14 cellular contexts compared by ENCODE assay signal in genomic region chr22:40413873-40414272, GRCh38. TPM values are rescaled to one million over a fixed set of nuclear protein-coding genes. Genes with fewer than 3 reads are reported as not detected.
DNase-seq lines count a peak whose midpoint lies in the region; ATAC-seq, FAIRE-seq and TF ChIP-seq lines count a peak whose summit lies in the region.
"Had no signal": no experiment of that assay in that cellular context is flagged by ENCODE, and none has a peak within 500 bp of the region (broad histone marks: within the 10 kb centered on the region; RNA-seq: fewer than 3 reads in every experiment).

No MANE protein-coding gene starts in this region.

- CTCF ChIA-PET in activated CD4-positive, alpha-beta T cell treated with anti-CD3 and anti-CD28 coated beads, Interleukin-2, amount 10 ng/mL, durations not matched to agents 7 days and 5 days (lab: Charles Lee) = interaction anchor here (1.1 kb wide), 1 partner anchor 17 kb away, joined by 3 read pairs; no protein-coding TSS in a partner anchor
- CTCF ChIA-PET in T-cell (lab: Charles Lee) = no interaction called here

- intact Hi-C loops in activated CD4-positive, alpha-beta T cell treated with anti-CD3 and anti-CD28 coated beads, Interleukin-2, amount 10 ng/mL, durations not matched to agents 24 days and 14 days (cut with micrococcal nuclease) = no loop called here

- peaks cover 24% of the 10 kb centered on the region for H3K4me1 Mint-ChIP-seq in activated CD4-positive, alpha-beta T cell treated with anti-CD3 and anti-CD28 coated beads, Interleukin-2, amount 10 ng/mL, durations not matched to agents 7 days and 5 days
- H3K4me1 Mint-ChIP-seq in activated CD4-positive, alpha-beta T cell treated with anti-CD3 and anti-CD28 coated beads, Interleukin-2, amount 10 ng/mL, durations not matched to agents 24 days and 14 days = peaks cover 18% of the 10 kb centered on the region
- H3K4me1 Mint-ChIP-seq in T-cell (peaks cover 22 to 38% (median 36%) of the 10 kb centered on the region in 3 donors), immature natural killer cell (peaks cover 22 to 39% of the 10 kb centered on the region in 2 donors)
- H3K4me1 Mint-ChIP-seq in stimulated activated naive B cell treated with anti-CD40 and anti-IgM and Interleukin-4, amounts not matched to agents 10 μg/mL and 1 μg/mL and 100 μg/mL, for 72 hours = peaks cover 48 to 89% of the 10 kb centered on the region in 2 donors
- H3K4me1 Mint-ChIP-seq: mesothelial cell of epicardium had no signal

- H3K9me3 Mint-ChIP-seq in activated CD4-positive, alpha-beta T cell treated with anti-CD3 and anti-CD28 coated beads, Interleukin-2, amount 10 ng/mL, durations not matched to agents 7 days and 5 days = no peaks in the 10 kb centered on the region
- no peaks in the 10 kb centered on the region for H3K9me3 Mint-ChIP-seq in activated CD4-positive, alpha-beta T cell treated with anti-CD3 and anti-CD28 coated beads, Interleukin-2, amount 10 ng/mL, durations not matched to agents 24 days and 14 days
- H3K9me3 Mint-ChIP-seq in T-cell (no peaks in the 10 kb centered on the region), immature natural killer cell (no peaks in the 10 kb centered on the region)
- no peaks in the 10 kb centered on the region for H3K9me3 Mint-ChIP-seq in stimulated activated naive B cell treated with anti-CD40 and anti-IgM and Interleukin-4, amounts not matched to agents 10 μg/mL and 1 μg/mL and 100 μg/mL, for 72 hours
- H3K9me3 Mint-ChIP-seq: mesothelial cell of epicardium had no signal

- H3K27ac ChIP-seq in foreskin keratinocyte = no peak overlapping the region

- TF ChIP-seq CTCF in foreskin keratinocyte (conservative IDR thresholded peaks at IDR 0.05) = no peak

- H3K27me3 ChIP-seq in foreskin keratinocyte = no peaks in the 10 kb centered on the region

- no peaks in the 10 kb centered on the region for H3K27me3 Mint-ChIP-seq in activated CD4-positive, alpha-beta T cell treated with anti-CD3 and anti-CD28 coated beads, Interleukin-2, amount 10 ng/mL, durations not matched to agents 7 days and 5 days
- no peaks in the 10 kb centered on the region for H3K27me3 Mint-ChIP-seq in activated CD4-positive, alpha-beta T cell treated with anti-CD3 and anti-CD28 coated beads, Interleukin-2, amount 10 ng/mL, durations not matched to agents 24 days and 14 days
- no peaks in the 10 kb centered on the region for H3K27me3 Mint-ChIP-seq in T-cell
- peaks cover 0 to 15% (median 8%) of the 10 kb centered on the region in 3 donors for H3K27me3 Mint-ChIP-seq in immature natural killer cell (ENCODE audit: low read depth in 3 of 3)
- H3K27me3 Mint-ChIP-seq in stimulated activated naive B cell treated with anti-CD40 and anti-IgM and Interleukin-4, amounts not matched to agents 10 μg/mL and 1 μg/mL and 100 μg/mL, for 72 hours = no peaks in the 10 kb centered on the region

- no peak overlapping the region for H3K4me3 Mint-ChIP-seq in activated CD4-positive, alpha-beta T cell treated with anti-CD3 and anti-CD28 coated beads, Interleukin-2, amount 10 ng/mL, durations not matched to agents 7 days and 5 days
- no peak overlapping the region for H3K4me3 Mint-ChIP-seq in activated CD4-positive, alpha-beta T cell treated with anti-CD3 and anti-CD28 coated beads, Interleukin-2, amount 10 ng/mL, durations not matched to agents 24 days and 14 days
- H3K4me3 Mint-ChIP-seq in T-cell (no peak overlapping the region), immature natural killer cell (no peak overlapping the region)
- H3K4me3 Mint-ChIP-seq in stimulated activated naive B cell treated with anti-CD40 and anti-IgM and Interleukin-4, amounts not matched to agents 10 μg/mL and 1 μg/mL and 100 μg/mL, for 72 hours = peak overlapping the region; percentile 69 to 73
- H3K4me3 Mint-ChIP-seq: mesothelial cell of epicardium had no signal

- no peak for DNase-seq in activated CD4-positive, alpha-beta T cell treated with anti-CD3 and anti-CD28 coated beads, Interleukin-2, amount 10 ng/mL, durations not matched to agents 7 days and 5 days
- no peak for DNase-seq in activated CD4-positive, alpha-beta T cell treated with anti-CD3 and anti-CD28 coated beads, Interleukin-2, amount 10 ng/mL, durations not matched to agents 24 days and 14 days
- no peak for DNase-seq in T-cell
- DNase-seq in immature natural killer cell = no peak
- no peak for DNase-seq in stimulated activated naive B cell treated with anti-CD40 and anti-IgM and Interleukin-4, amounts not matched to agents 10 μg/mL and 1 μg/mL and 100 μg/mL, for 72 hours
- DNase-seq in NCI-H345 treated with DMSO at 0.1 percent for 48 hours (lab: John Stamatoyannopoulos, UW; ENCODE audit: unreplicated experiment) = no peak
- no peak for DNase-seq in foreskin keratinocyte
- no peak for DNase-seq in HTR-8/SVneo (ENCODE audit: insufficient read length, low spot score)
- DNase-seq: activated T-cell treated with anti-CD3 and anti-CD28 coated beads for 4 hours; cortex of kidney; NCI-H187; NCI-H69; stimulated activated CD4-positive, alpha-beta T cell treated with anti-CD3 and anti-CD28 coated beads, Interleukin-12 subunit alpha, Interleukin-12 subunit beta, amount 100 ng/mL, for 4 hours had no signal

- H3K27ac Mint-ChIP-seq in activated CD4-positive, alpha-beta T cell treated with anti-CD3 and anti-CD28 coated beads, Interleukin-2, amount 10 ng/mL, durations not matched to agents 7 days and 5 days = peak overlapping the region; percentile 17
- no peak overlapping the region for H3K27ac Mint-ChIP-seq in activated CD4-positive, alpha-beta T cell treated with anti-CD3 and anti-CD28 coated beads, Interleukin-2, amount 10 ng/mL, durations not matched to agents 24 days and 14 days
- H3K27ac Mint-ChIP-seq in T-cell (peak overlapping the region; percentile 89 to 96), immature natural killer cell (peak overlapping the region in 4 of 6 donors; percentile 73 to 86 (median 76))
- peak overlapping the region; percentile 93 for H3K27ac Mint-ChIP-seq in stimulated activated naive B cell treated with anti-CD40 and anti-IgM and Interleukin-4, amounts not matched to agents 10 μg/mL and 1 μg/mL and 100 μg/mL, for 72 hours
- H3K27ac Mint-ChIP-seq: mesothelial cell of epicardium had no signal

- ATAC-seq in T-cell (replicated peaks in 1 of 4) (no peak), foreskin keratinocyte (no peak)
- ATAC-seq in stimulated activated naive B cell treated with anti-CD40 and anti-IgM and Interleukin-4, amounts not matched to agents 10 μg/mL and 1 μg/mL and 100 μg/mL, for 72 hours (replicated peaks) = no peak

- POLR2A ChIA-PET in activated CD4-positive, alpha-beta T cell treated with anti-CD3 and anti-CD28 coated beads, Interleukin-2, amount 10 ng/mL, durations not matched to agents 7 days and 5 days (lab: Charles Lee) = no interaction called here
- POLR2A ChIA-PET in T-cell (lab: Charles Lee) = no interaction called here

- peaks cover 11% of the 10 kb centered on the region for H3K4me1 ChIP-seq in foreskin keratinocyte

- no peak for FAIRE-seq in HTR-8/SVneo (lab: Jason Lieb, UNC)

- peaks cover 44% of the 10 kb centered on the region for H3K36me3 Mint-ChIP-seq in activated CD4-positive, alpha-beta T cell treated with anti-CD3 and anti-CD28 coated beads, Interleukin-2, amount 10 ng/mL, durations not matched to agents 7 days and 5 days (ENCODE audit: low read depth)
- H3K36me3 Mint-ChIP-seq in activated CD4-positive, alpha-beta T cell treated with anti-CD3 and anti-CD28 coated beads, Interleukin-2, amount 10 ng/mL, durations not matched to agents 24 days and 14 days (ENCODE audit: low read depth) = peaks cover 40% of the 10 kb centered on the region
- H3K36me3 Mint-ChIP-seq in T-cell = peaks cover 30% of the 10 kb centered on the region
- peaks cover 3 to 23% (median 11%) of the 10 kb centered on the region in 3 donors for H3K36me3 Mint-ChIP-seq in immature natural killer cell
- peaks cover 52 to 66% of the 10 kb centered on the region in 2 donors for H3K36me3 Mint-ChIP-seq in stimulated activated naive B cell treated with anti-CD40 and anti-IgM and Interleukin-4, amounts not matched to agents 10 μg/mL and 1 μg/mL and 100 μg/mL, for 72 hours

RNA-seq across cellular contexts. Expression of gene SGSM3, which starts 43.5 kb away (rescaled TPM):
- 10 to 100 TPM; 79.6 to 92.4 TPM for total RNA-seq in activated CD4-positive, alpha-beta T cell treated with anti-CD3 and anti-CD28 coated beads, Interleukin-2, amount 10 ng/mL, durations not matched to agents 7 days and 5 days
- 38.0 and 45.5 TPM in 2 replicates for total RNA-seq in activated CD4-positive, alpha-beta T cell treated with anti-CD3 and anti-CD28 coated beads, Interleukin-2, amount 10 ng/mL, durations not matched to agents 24 days and 14 days
- 100 to 1,000 TPM in 3 of 5 donors, 10 to 100 TPM in 2; 89.4 to 116 (median 101) TPM for total RNA-seq in T-cell
- 10 to 100 TPM; 51.7 to 67.5 (median 59.5) TPM for polyA plus RNA-seq in immature natural killer cell
- 59.4 and 64.1 TPM in 2 replicates for total RNA-seq in foreskin keratinocyte
- polyA plus RNA-seq in foreskin keratinocyte = 58.2 and 69.8 TPM in 2 replicates

Comparison
In these comparisons a context has a peak if more than half of its experiments do, and no peak if none do; other contexts are left out.
1. H3K4me3 Mint-ChIP-seq: peak in stimulated activated naive B cell treated with anti-CD40 and anti-IgM and Interleukin-4, amounts not matched to agents 10 μg/mL and 1 μg/mL and 100 μg/mL, for 72 hours (2 of 2); none in activated CD4-positive, alpha-beta T cell treated with anti-CD3 and anti-CD28 coated beads, Interleukin-2, amount 10 ng/mL, durations not matched to agents 7 days and 5 days (single experiment), activated CD4-positive, alpha-beta T cell treated with anti-CD3 and anti-CD28 coated beads, Interleukin-2, amount 10 ng/mL, durations not matched to agents 24 days and 14 days (single experiment), T-cell (0 of 3) and immature natural killer cell (0 of 5).